In genomic region chr12:6631549-6631961, GRCh38 we compare ENCODE assay signal across 1 cellular context.
TF ChIP-seq lines count a peak whose summit lies in the region.

No MANE protein-coding gene starts in this region.

TF ChIP-seq in GM12878, 131 proteins besides CTCF, POLR2A, EP300 and RAD21 (continued from another document and continues in another):
- no peak for TF ChIP-seq BCLAF1 (IDR thresholded peaks at IDR 0.05)
- TF ChIP-seq PAX5 (IDR thresholded peaks at IDR 0.05; ENCODE audit: borderline replicate concordance, low read depth, low read length), result no peak
- TF ChIP-seq YY1 (IDR thresholded peaks at IDR 0.05; ENCODE audit: low read depth, low read length), result no peak
- TF ChIP-seq ZNF592 (IDR thresholded peaks at IDR 0.05), result no peak
- no peak for TF ChIP-seq TAF1 (IDR thresholded peaks at IDR 0.05; ENCODE audit: borderline replicate concordance, low read depth, low read length)
- TF ChIP-seq NR2C1 (IDR thresholded peaks at IDR 0.05), result no peak
- TF ChIP-seq ELK1 (IDR thresholded peaks at IDR 0.05; ENCODE audit: low read depth, low read length), result no peak
- TF ChIP-seq SMAD5 (IDR thresholded peaks at IDR 0.05; ENCODE audit: low read depth), result no peak
- TF ChIP-seq MLLT1 (IDR thresholded peaks at IDR 0.05), result no peak; the same call in 1 of the 2 replicates
- no peak for TF ChIP-seq YBX1 (IDR thresholded peaks at IDR 0.05)
- TF ChIP-seq CBFB (IDR thresholded peaks at IDR 0.05; ENCODE audit: low read depth), result no peak
- no peak for TF ChIP-seq RFX5 (IDR thresholded peaks at IDR 0.05; ENCODE audit: low read depth, low read length)
- no peak for TF ChIP-seq E4F1 (IDR thresholded peaks at IDR 0.05; ENCODE audit: borderline replicate concordance, partially characterized antibody)
- no peak for TF ChIP-seq E2F8 (IDR thresholded peaks at IDR 0.05; ENCODE audit: low read depth, partially characterized antibody)
- no peak for TF ChIP-seq TCF3 (IDR thresholded peaks at IDR 0.05; ENCODE audit: borderline replicate concordance, insufficient read depth, low read depth, low read length)
- TF ChIP-seq REST (IDR thresholded peaks at IDR 0.05; ENCODE audit: low read depth, low read length), result no peak
- TF ChIP-seq CREB1 (IDR thresholded peaks at IDR 0.05; ENCODE audit: low read depth), result no peak
- TF ChIP-seq MEF2A (IDR thresholded peaks at IDR 0.05; ENCODE audit: insufficient read depth, low read depth, low read length), result no peak
- TF ChIP-seq KLF5 (IDR thresholded peaks at IDR 0.05; ENCODE audit: partially characterized antibody), result no peak
- TF ChIP-seq CBX5 (IDR thresholded peaks at IDR 0.05; ENCODE audit: low read depth), result no peak
- TF ChIP-seq CREM (IDR thresholded peaks at IDR 0.05; ENCODE audit: low read depth), result no peak
- TF ChIP-seq CUX1 (IDR thresholded peaks at IDR 0.05; ENCODE audit: insufficient replicate concordance, low read depth, low read length), result no peak
- TF ChIP-seq IRF5 (IDR thresholded peaks at IDR 0.05; ENCODE audit: borderline replicate concordance), result no peak
- TF ChIP-seq ESRRA (IDR thresholded peaks at IDR 0.05; ENCODE audit: low read length), result no peak
- TF ChIP-seq MEF2B (IDR thresholded peaks at IDR 0.05; ENCODE audit: partially characterized antibody, poor library complexity, severe bottlenecking), result no peak
- no peak for TF ChIP-seq RB1 (IDR thresholded peaks at IDR 0.05; ENCODE audit: borderline replicate concordance)
- peak; percentile 53; the same call in 1 of the 2 replicates for TF ChIP-seq MXI1 (IDR thresholded peaks at IDR 0.05; ENCODE audit: low read depth, low read length)
